9 cellular contexts compared by ENCODE assay signal in the genomic region with DNA sequence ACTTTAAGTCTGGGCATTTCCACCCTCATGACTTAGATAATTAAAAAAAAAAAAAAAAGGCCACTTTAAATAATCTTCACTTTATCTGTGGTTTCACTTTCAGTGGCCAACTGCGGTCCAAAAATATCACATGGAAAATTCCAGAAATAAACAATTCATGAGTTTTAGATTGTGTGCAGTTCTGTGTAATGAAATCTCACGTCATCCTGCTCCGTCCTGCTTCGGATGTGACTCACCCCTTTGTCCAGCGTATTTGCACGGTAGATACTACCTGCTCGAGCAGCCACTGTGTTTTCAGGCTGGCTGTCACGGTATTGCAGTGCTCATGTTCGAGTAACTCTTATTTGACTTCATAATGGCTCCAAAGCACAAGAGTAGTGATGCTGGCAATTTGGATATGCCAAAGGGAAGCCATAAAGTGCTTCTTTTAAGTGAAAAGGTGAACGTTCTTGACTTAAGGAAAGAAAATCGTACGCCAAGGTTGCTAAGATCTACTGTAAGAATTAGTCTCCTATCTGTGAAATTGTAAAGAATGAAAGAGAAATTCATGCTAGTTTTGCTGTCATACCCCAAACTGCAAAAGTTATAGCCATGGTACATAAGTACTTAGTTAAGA. TPM values are rescaled to one million over a fixed set of nuclear protein-coding genes. Genes with fewer than 3 reads are reported as not detected.
DNase-seq lines count a peak whose midpoint lies in the region; ATAC-seq and TF ChIP-seq lines count a peak whose summit lies in the region.
"Had no signal": no experiment of that assay in that cellular context is flagged by ENCODE, and none has a peak within 500 bp of the region (broad histone marks: within the 10 kb centered on the region; RNA-seq: fewer than 3 reads in every experiment).

No MANE protein-coding gene starts in this region.

- TF ChIP-seq CTCF in GM12875 (IDR thresholded peaks at IDR 0.05; ENCODE audit: borderline replicate concordance, insufficient read depth, low read depth, low read length), result no peak
- TF ChIP-seq CTCF in fibroblast of the aortic adventitia (IDR thresholded peaks at IDR 0.05; ENCODE audit: insufficient read depth, low read length), result no peak
- no peak for TF ChIP-seq CTCF in RWPE1 (conservative IDR thresholded peaks at IDR 0.05; ENCODE audit: low read depth)

- CTCF ChIA-PET in RWPE1 (lab: Yijun Ruan, JAX), result interaction anchor here (0.6 kb wide), 1 partner anchor 1761 kb away, joined by 4 read pairs; no protein-coding TSS in a partner anchor

- H3K27ac ChIP-seq in RWPE1, result no peak overlapping the region
- H3K27ac ChIP-seq: SK-N-MC had no signal

- POLR2A ChIA-PET in RWPE1 (lab: Yijun Ruan, JAX; ENCODE audit: low non-redundant PET), result no interaction called here

- DNase-seq in LHCN-M2 (ENCODE audit: low read depth), result peak; percentile 75
- DNase-seq in fibroblast of the aortic adventitia (ENCODE audit: low read depth), result peak; percentile 76
- no peak for DNase-seq in NCI-H2029 (lab: John Stamatoyannopoulos, UW)
- DNase-seq in activated CD4-positive, alpha-beta T cell treated with anti-CD3 and anti-CD28 coated beads for 48 hours, result no peak
- no peak for DNase-seq in activated T-cell treated with anti-CD3 and anti-CD28 coated beads for 4 hours
- DNase-seq in RWPE1 (ENCODE audit: low spot score), result no peak

- H3K4me3 ChIP-seq in GM12875 (ENCODE audit: low read depth, low read length) (peak overlapping the region; percentile 33), fibroblast of the aortic adventitia (ENCODE audit: low read depth, low read length) (peak overlapping the region; percentile 81)

- ATAC-seq in GM21717 (IDR thresholded peaks at IDR 0.05; ENCODE audit: unreplicated experiment), result peak; percentile 25

RNA-seq across cellular contexts. Expression of a gene that starts 2.4 kb away (rescaled TPM):
- 18.0 and 20.6 TPM in 2 replicates for total RNA-seq in LHCN-M2 (2014; rRNA removed)
- 5.4 TPM for polyA plus RNA-seq in LHCN-M2 (2012)
- total RNA-seq in fibroblast of the aortic adventitia (ENCODE audit: low replicate concordance), result 2.3 and 23.4 TPM in 2 replicates

Comparison
In these comparisons a context has a peak if more than half of its experiments do, and no peak if none do; other contexts are left out.
1. DNase-seq: peak in LHCN-M2 (single experiment) and fibroblast of the aortic adventitia (single experiment); none in NCI-H2029 (single experiment), activated CD4-positive, alpha-beta T cell treated with anti-CD3 and anti-CD28 coated beads for 48 hours (single experiment), activated T-cell treated with anti-CD3 and anti-CD28 coated beads for 4 hours (single experiment) and RWPE1 (single experiment).